In genomic region chr17:43943769-43944418, GRCh38 we compare ENCODE assay signal across 8 cellular contexts. TPM values are rescaled to one million over a fixed set of nuclear protein-coding genes. Genes with fewer than 3 reads are reported as not detected.
DNase-seq lines count a peak whose midpoint lies in the region; ATAC-seq, FAIRE-seq and TF ChIP-seq lines count a peak whose summit lies in the region.

No MANE protein-coding gene starts in this region.

- DNase-seq in Kasumi-1 (lab: John Stamatoyannopoulos, UW) (peak; percentile 75 to 77), RPMI8226 (peak; percentile 84), activated T-helper 1 cell treated with Interleukin-2 at 50 U/mL for 16 hours (ENCODE audit: low read depth) (peak; percentile 64), fibroblast of peridontal ligament (ENCODE audit: extremely low read depth) (peak; percentile 79), neural crest cell (ENCODE audit: low read depth, low spot score) (peak; percentile 87)
- peak; percentile 78 to 82 for DNase-seq in stimulated activated naive CD8-positive, alpha-beta T cell treated with anti-CD3 and anti-CD28 coated beads, Interleukin-15, amount 100 ng/mL, for 72 hours

- peak; percentile 96 for FAIRE-seq in G401.6 (lab: Jason Lieb, UNC)

- no peak overlapping the region for H3K27ac Mint-ChIP-seq in neural crest cell (ENCODE audit: unreplicated experiment)
- H3K27ac Mint-ChIP-seq in stimulated activated naive CD8-positive, alpha-beta T cell treated with anti-CD3 and anti-CD28 coated beads, Interleukin-15, amount 100 ng/mL, for 72 hours = peak overlapping the region in 1 of 2 donors; percentile 61

- H3K9me3 Mint-ChIP-seq in neural crest cell = no peaks in the 10 kb centered on the region
- no peaks in the 10 kb centered on the region for H3K9me3 Mint-ChIP-seq in stimulated activated naive CD8-positive, alpha-beta T cell treated with anti-CD3 and anti-CD28 coated beads, Interleukin-15, amount 100 ng/mL, for 72 hours

- peaks cover 20% of the 10 kb centered on the region for H3K4me1 Mint-ChIP-seq in neural crest cell
- peaks cover 27% of the 10 kb centered on the region for H3K4me1 Mint-ChIP-seq in stimulated activated naive CD8-positive, alpha-beta T cell treated with anti-CD3 and anti-CD28 coated beads, Interleukin-15, amount 100 ng/mL, for 72 hours

- no peaks in the 10 kb centered on the region for H3K36me3 Mint-ChIP-seq in neural crest cell (ENCODE audit: low read depth)

- peak; percentile 88 for ATAC-seq in stimulated activated naive CD8-positive, alpha-beta T cell treated with anti-CD3 and anti-CD28 coated beads, Interleukin-15, amount 100 ng/mL, for 72 hours
- no peak for ATAC-seq in GM19397 (IDR thresholded peaks at IDR 0.05; ENCODE audit: unreplicated experiment)

- H3K27me3 Mint-ChIP-seq in neural crest cell (ENCODE audit: low read depth) = peaks cover 20% of the 10 kb centered on the region
- H3K27me3 Mint-ChIP-seq in stimulated activated naive CD8-positive, alpha-beta T cell treated with anti-CD3 and anti-CD28 coated beads, Interleukin-15, amount 100 ng/mL, for 72 hours = peaks cover 16% of the 10 kb centered on the region

- H3K4me3 Mint-ChIP-seq in neural crest cell = no peak overlapping the region
- no peak overlapping the region for H3K4me3 Mint-ChIP-seq in stimulated activated naive CD8-positive, alpha-beta T cell treated with anti-CD3 and anti-CD28 coated beads, Interleukin-15, amount 100 ng/mL, for 72 hours

- peak; percentile 93 for TF ChIP-seq CTCF in neural crest cell (conservative IDR thresholded peaks at IDR 0.05)

RNA-seq across cellular contexts. Expression of gene PPY, which starts 1.6 kb away (rescaled TPM):
- not detected in 2 replicates for total RNA-seq in neural crest cell

RNA-seq across cellular contexts. Expression of gene PYY, which starts 9.8 kb away (rescaled TPM):
- total RNA-seq in neural crest cell = not detected in 2 replicates

RNA-seq across cellular contexts. Expression of gene MPP2, which starts 36.6 kb away (rescaled TPM):
- 26.8 and 29.8 TPM in 2 replicates for total RNA-seq in neural crest cell
